In genomic region chr7:141689072-141689825, GRCh38 we compare ENCODE assay signal across 17 cellular contexts. TPM values are rescaled to one million over a fixed set of nuclear protein-coding genes. Genes with fewer than 3 reads are reported as not detected.
"Had no signal": no experiment of that assay in that cellular context is flagged by ENCODE, and none has a peak within 500 bp of the region (broad histone marks: within the 10 kb centered on the region; RNA-seq: fewer than 3 reads in every experiment).

No MANE protein-coding gene starts in this region.

RNA-seq across cellular contexts. Expression of gene WEE2, which starts 18.9 kb away (rescaled TPM):
- total RNA-seq: neural crest cell, osteocyte, posterior vena cava, prostate gland, pulmonary artery endothelial cell, right atrium auricular region, sciatic nerve, smooth muscle cell, spleen, subcutaneous adipose tissue, suprapubic skin, thoracic aorta, tibial nerve, ureter, vagina had no signal
- polyA plus RNA-seq: naive thymus-derived CD4-positive, alpha-beta T cell; smooth muscle cell; stomach had no signal
